ENCODE assay signal across 1 cellular context in genomic region chr10:101273736-101274135, GRCh38.
TF ChIP-seq lines count a peak whose summit lies in the region.

No MANE protein-coding gene starts in this region.

TF ChIP-seq in H1, 55 proteins besides CTCF, POLR2A, EP300 and RAD21:
- no peak for TF ChIP-seq SP4 (IDR thresholded peaks at IDR 0.05; ENCODE audit: low read length)
- no peak for TF ChIP-seq PHF8 (conservative IDR thresholded peaks at IDR 0.05; ENCODE audit: low read depth, low read length)
- TF ChIP-seq BRCA1 (IDR thresholded peaks at IDR 0.05; ENCODE audit: low read depth, low read length), result no peak
- no peak for TF ChIP-seq CHD1 (IDR thresholded peaks at IDR 0.05; ENCODE audit: low read depth, low read length)
- TF ChIP-seq KDM4A (IDR thresholded peaks at IDR 0.05; ENCODE audit: low read depth, low read length, severe bottlenecking), result no peak
- no peak for TF ChIP-seq TCF12 (IDR thresholded peaks at IDR 0.05; ENCODE audit: low read depth, low read length)
- TF ChIP-seq HDAC6 (IDR thresholded peaks at IDR 0.05; ENCODE audit: low read depth, low read length), result no peak
- TF ChIP-seq ASH2L (IDR thresholded peaks at IDR 0.05; ENCODE audit: low read length), result no peak
- no peak for TF ChIP-seq FOSL1 (IDR thresholded peaks at IDR 0.05; ENCODE audit: insufficient read depth, low read depth, low read length)
- TF ChIP-seq, protein P1, sequence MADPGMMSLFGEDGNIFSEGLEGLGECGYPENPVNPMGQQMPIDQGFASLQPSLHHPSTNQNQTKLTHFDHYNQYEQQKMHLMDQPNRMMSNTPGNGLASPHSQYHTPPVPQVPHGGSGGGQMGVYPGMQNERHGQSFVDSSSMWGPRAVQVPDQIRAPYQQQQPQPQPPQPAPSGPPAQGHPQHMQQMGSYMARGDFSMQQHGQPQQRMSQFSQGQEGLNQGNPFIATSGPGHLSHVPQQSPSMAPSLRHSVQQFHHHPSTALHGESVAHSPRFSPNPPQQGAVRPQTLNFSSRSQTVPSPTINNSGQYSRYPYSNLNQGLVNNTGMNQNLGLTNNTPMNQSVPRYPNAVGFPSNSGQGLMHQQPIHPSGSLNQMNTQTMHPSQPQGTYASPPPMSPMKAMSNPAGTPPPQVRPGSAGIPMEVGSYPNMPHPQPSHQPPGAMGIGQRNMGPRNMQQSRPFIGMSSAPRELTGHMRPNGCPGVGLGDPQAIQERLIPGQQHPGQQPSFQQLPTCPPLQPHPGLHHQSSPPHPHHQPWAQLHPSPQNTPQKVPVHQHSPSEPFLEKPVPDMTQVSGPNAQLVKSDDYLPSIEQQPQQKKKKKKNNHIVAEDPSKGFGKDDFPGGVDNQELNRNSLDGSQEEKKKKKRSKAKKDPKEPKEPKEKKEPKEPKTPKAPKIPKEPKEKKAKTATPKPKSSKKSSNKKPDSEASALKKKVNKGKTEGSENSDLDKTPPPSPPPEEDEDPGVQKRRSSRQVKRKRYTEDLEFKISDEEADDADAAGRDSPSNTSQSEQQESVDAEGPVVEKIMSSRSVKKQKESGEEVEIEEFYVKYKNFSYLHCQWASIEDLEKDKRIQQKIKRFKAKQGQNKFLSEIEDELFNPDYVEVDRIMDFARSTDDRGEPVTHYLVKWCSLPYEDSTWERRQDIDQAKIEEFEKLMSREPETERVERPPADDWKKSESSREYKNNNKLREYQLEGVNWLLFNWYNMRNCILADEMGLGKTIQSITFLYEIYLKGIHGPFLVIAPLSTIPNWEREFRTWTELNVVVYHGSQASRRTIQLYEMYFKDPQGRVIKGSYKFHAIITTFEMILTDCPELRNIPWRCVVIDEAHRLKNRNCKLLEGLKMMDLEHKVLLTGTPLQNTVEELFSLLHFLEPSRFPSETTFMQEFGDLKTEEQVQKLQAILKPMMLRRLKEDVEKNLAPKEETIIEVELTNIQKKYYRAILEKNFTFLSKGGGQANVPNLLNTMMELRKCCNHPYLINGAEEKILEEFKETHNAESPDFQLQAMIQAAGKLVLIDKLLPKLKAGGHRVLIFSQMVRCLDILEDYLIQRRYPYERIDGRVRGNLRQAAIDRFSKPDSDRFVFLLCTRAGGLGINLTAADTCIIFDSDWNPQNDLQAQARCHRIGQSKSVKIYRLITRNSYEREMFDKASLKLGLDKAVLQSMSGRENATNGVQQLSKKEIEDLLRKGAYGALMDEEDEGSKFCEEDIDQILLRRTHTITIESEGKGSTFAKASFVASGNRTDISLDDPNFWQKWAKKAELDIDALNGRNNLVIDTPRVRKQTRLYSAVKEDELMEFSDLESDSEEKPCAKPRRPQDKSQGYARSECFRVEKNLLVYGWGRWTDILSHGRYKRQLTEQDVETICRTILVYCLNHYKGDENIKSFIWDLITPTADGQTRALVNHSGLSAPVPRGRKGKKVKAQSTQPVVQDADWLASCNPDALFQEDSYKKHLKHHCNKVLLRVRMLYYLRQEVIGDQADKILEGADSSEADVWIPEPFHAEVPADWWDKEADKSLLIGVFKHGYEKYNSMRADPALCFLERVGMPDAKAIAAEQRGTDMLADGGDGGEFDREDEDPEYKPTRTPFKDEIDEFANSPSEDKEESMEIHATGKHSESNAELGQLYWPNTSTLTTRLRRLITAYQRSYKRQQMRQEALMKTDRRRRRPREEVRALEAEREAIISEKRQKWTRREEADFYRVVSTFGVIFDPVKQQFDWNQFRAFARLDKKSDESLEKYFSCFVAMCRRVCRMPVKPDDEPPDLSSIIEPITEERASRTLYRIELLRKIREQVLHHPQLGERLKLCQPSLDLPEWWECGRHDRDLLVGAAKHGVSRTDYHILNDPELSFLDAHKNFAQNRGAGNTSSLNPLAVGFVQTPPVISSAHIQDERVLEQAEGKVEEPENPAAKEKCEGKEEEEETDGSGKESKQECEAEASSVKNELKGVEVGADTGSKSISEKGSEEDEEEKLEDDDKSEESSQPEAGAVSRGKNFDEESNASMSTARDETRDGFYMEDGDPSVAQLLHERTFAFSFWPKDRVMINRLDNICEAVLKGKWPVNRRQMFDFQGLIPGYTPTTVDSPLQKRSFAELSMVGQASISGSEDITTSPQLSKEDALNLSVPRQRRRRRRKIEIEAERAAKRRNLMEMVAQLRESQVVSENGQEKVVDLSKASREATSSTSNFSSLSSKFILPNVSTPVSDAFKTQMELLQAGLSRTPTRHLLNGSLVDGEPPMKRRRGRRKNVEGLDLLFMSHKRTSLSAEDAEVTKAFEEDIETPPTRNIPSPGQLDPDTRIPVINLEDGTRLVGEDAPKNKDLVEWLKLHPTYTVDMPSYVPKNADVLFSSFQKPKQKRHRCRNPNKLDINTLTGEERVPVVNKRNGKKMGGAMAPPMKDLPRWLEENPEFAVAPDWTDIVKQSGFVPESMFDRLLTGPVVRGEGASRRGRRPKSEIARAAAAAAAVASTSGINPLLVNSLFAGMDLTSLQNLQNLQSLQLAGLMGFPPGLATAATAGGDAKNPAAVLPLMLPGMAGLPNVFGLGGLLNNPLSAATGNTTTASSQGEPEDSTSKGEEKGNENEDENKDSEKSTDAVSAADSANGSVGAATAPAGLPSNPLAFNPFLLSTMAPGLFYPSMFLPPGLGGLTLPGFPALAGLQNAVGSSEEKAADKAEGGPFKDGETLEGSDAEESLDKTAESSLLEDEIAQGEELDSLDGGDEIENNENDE (IDR thresholded peaks at IDR 0.05; ENCODE audit: insufficient replicate concordance, low read length), result no peak
- no peak for TF ChIP-seq NRF1 (IDR thresholded peaks at IDR 0.05; ENCODE audit: low read depth, low read length)
- TF ChIP-seq KDM1A (IDR thresholded peaks at IDR 0.05; ENCODE audit: borderline replicate concordance, low read length), result no peak
- TF ChIP-seq SP2 (IDR thresholded peaks at IDR 0.05; ENCODE audit: low read length), result no peak
- no peak for TF ChIP-seq SRF (IDR thresholded peaks at IDR 0.05; ENCODE audit: low read depth, low read length)
- no peak for TF ChIP-seq BCL11A (IDR thresholded peaks at IDR 0.05; ENCODE audit: low read depth in 2 of 2, low read length in 2 of 2)
